In the genomic region with DNA sequence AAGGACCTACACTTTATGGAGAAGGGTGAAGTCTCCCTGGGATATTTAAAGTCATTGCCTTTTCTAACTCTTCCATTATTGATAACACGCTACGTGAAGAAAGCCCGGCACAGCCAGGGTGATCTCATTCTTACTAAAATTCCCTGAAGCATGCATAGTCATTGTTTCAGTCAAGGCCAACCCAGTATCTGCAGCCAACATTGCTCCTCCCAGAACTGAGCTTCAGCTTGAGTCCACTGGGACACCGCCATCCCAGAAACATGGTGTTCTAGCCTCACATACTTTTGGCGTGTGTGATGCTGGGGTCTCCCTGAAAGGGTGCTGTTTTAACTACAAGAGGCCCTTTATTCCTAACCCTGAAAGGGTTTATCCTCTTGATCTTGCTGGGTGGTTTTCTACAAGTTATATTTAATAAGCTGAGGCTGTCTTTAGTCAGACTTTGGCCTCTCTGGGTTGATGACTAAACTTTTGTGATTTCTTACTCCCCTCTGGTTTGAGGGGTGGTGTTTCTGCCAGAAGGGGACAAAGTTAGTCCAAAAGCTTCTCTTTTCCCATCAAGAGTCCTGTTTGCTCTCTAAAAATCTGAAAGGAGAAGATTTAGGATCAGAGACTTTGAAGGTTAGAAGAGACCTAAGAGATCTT, we compare ENCODE assay signal across 10 cellular contexts. TPM values are rescaled to one million over a fixed set of nuclear protein-coding genes. Genes with fewer than 3 reads are reported as not detected.
DNase-seq lines count a peak whose midpoint lies in the region; ATAC-seq lines count a peak whose summit lies in the region.
"Had no signal": no experiment of that assay in that cellular context is flagged by ENCODE, and none has a peak within 500 bp of the region (broad histone marks: within the 10 kb centered on the region; RNA-seq: fewer than 3 reads in every experiment).

No MANE protein-coding gene starts in this region.

- ATAC-seq in sciatic nerve: peak; percentile 94
- no peak for ATAC-seq in HG02610 (IDR thresholded peaks at IDR 0.05; ENCODE audit: unreplicated experiment)

- DNase-seq in ELR (ENCODE audit: low read depth) (peak; percentile 92), amniotic epithelial cell (ENCODE audit: low read depth) (peak; percentile 66), foreskin melanocyte (peak; percentile 7), sciatic nerve (ENCODE audit: low spot score) (peak; percentile 66), DMS 273 treated with DMSO at 0.1 percent for 48 hours (lab: John Stamatoyannopoulos, UW) (no peak), medulla oblongata (ENCODE audit: extremely low spot score) (no peak)
- DNase-seq in activated CD4-positive, alpha-beta T cell treated with anti-CD3 and anti-CD28 coated beads for 4 hours: no peak
- DNase-seq: CD4-positive, alpha-beta memory T cell; NCI-H1694 treated with DMSO at 0.1 percent for 48 hours had no signal

- intact Hi-C loops in sciatic nerve (cut with DNase I): no loop called here

RNA-seq across cellular contexts. Expression of gene FBN1, which starts 26.0 kb away (rescaled TPM):
- total RNA-seq in sciatic nerve: 135 TPM

Comparison
In these comparisons a context has a peak if more than half of its experiments do, and no peak if none do; other contexts are left out.
1. DNase-seq: peak in ELR (single experiment), amniotic epithelial cell (single experiment), foreskin melanocyte (single experiment) and sciatic nerve (single experiment); none in activated CD4-positive, alpha-beta T cell treated with anti-CD3 and anti-CD28 coated beads for 4 hours (0 of 2), DMS 273 treated with DMSO at 0.1 percent for 48 hours (single experiment) and medulla oblongata (single experiment).